Comparison of ENCODE assay signal across 1 cellular context in genomic region chr6:125791151-125791819, GRCh38.
A peak's percentile ranks its signal among the peaks of the same experiment; 100 is the strongest.
TF ChIP-seq lines count a peak whose summit lies in the region.

No MANE protein-coding gene starts in this region.

TF ChIP-seq in HEK293, 187 proteins besides CTCF, POLR2A, EP300 and RAD21 (continued from another document and continues in another):
- TF ChIP-seq ZNF776 (tag by site-specific recombination; IDR thresholded peaks at IDR 0.05; ENCODE audit: borderline replicate concordance) (no peak), TSHZ1 (tag by site-specific recombination; IDR thresholded peaks at IDR 0.05; ENCODE audit: borderline replicate concordance) (no peak), ZNF426 (tag by site-specific recombination; IDR thresholded peaks at IDR 0.05) (no peak), ZNF654 (tag by site-specific recombination; IDR thresholded peaks at IDR 0.05; ENCODE audit: low read depth) (no peak), ZSCAN16 (tag by site-specific recombination; IDR thresholded peaks at IDR 0.05) (no peak), ZFP69B (tag by site-specific recombination; IDR thresholded peaks at IDR 0.05) (no peak), ZNF366 (tag by site-specific recombination; conservative IDR thresholded peaks at IDR 0.05) (0 out of 2 replicates have a peak, but pooled peaks have one; percentile 7), GLIS1 (tag by site-specific recombination; IDR thresholded peaks at IDR 0.05) (no peak), ZNF518A (tag by site-specific recombination; conservative IDR thresholded peaks at IDR 0.05; ENCODE audit: low read depth) (0 out of 2 replicates have a peak, but pooled peaks have one; percentile 10), ZNF133 (tag by site-specific recombination; IDR thresholded peaks at IDR 0.05) (no peak), ELK4 (IDR thresholded peaks at IDR 0.05; ENCODE audit: borderline replicate concordance, low read depth, low read length) (no peak), ZNF670 (tag by site-specific recombination; IDR thresholded peaks at IDR 0.05; ENCODE audit: low read depth) (no peak), ZBTB21 (tag by site-specific recombination; IDR thresholded peaks at IDR 0.05) (no peak), ZSCAN23 (tag by site-specific recombination; IDR thresholded peaks at IDR 0.05) (no peak), ZBTB8A (tag by site-specific recombination; IDR thresholded peaks at IDR 0.05) (no peak), ZFP3 (tag by site-specific recombination; IDR thresholded peaks at IDR 0.05; ENCODE audit: low read depth) (no peak), ZBTB10 (tag by site-specific recombination; IDR thresholded peaks at IDR 0.05) (peak; percentile 78), ZNF488 (tag by site-specific recombination; IDR thresholded peaks at IDR 0.05) (no peak), ZNF621 (tag by site-specific recombination; IDR thresholded peaks at IDR 0.05) (no peak), PATZ1 (tag by site-specific recombination; IDR thresholded peaks at IDR 0.05) (peak; percentile 95), ZNF501 (tag by site-specific recombination; IDR thresholded peaks at IDR 0.05) (no peak), ZNF610 (tag by site-specific recombination; IDR thresholded peaks at IDR 0.05; ENCODE audit: borderline replicate concordance) (no peak), ZNF768 (tag by site-specific recombination; IDR thresholded peaks at IDR 0.05) (no peak), ZFP41 (tag by site-specific recombination; IDR thresholded peaks at IDR 0.05; ENCODE audit: borderline replicate concordance) (no peak), ZNF292 (tag by site-specific recombination; IDR thresholded peaks at IDR 0.05; ENCODE audit: borderline replicate concordance, low read depth) (no peak), ZNF354C (tag by site-specific recombination; IDR thresholded peaks at IDR 0.05; ENCODE audit: borderline replicate concordance, low read depth) (no peak), ZNF777 (tag by site-specific recombination; IDR thresholded peaks at IDR 0.05; ENCODE audit: borderline replicate concordance) (no peak), ZNF280D (tag by site-specific recombination; IDR thresholded peaks at IDR 0.05) (no peak), ZBTB26 (tag by site-specific recombination; optimal IDR thresholded peaks at IDR 0.05) (no peak), ZNF19 (tag by site-specific recombination; IDR thresholded peaks at IDR 0.05; ENCODE audit: low read depth) (no peak), PRDM6 (tag by site-specific recombination; IDR thresholded peaks at IDR 0.05) (no peak), ZNF211 (tag by site-specific recombination; IDR thresholded peaks at IDR 0.05; ENCODE audit: low read depth) (no peak), ZNF391 (tag by site-specific recombination; IDR thresholded peaks at IDR 0.05; ENCODE audit: borderline replicate concordance, low read depth) (no peak)
